Comparison of ENCODE assay signal across 23 cellular contexts in the genomic region with DNA sequence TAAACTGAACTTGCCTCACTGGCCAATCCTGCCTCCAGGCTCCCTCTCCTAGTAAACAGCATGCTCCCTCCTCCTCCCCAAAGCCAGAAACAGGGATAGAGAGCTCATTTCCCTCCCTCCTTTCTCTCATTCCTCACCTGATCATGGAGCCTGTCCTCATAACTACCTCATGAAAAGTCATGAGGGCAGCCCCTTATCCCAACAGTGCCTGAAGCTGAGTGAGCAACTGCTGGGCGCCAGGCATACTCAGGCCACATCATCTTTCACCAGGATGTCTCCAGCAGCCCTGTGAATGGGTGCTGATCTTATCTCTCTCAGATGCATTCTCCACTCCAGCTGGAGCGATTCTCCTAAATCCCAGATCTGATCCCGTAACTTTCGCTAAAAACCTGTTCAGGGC.
DNase-seq lines count a peak whose midpoint lies in the region; FAIRE-seq and TF ChIP-seq lines count a peak whose summit lies in the region.
"Had no signal": no experiment of that assay in that cellular context is flagged by ENCODE, and none has a peak within 500 bp of the region (broad histone marks: within the 10 kb centered on the region; RNA-seq: fewer than 3 reads in every experiment).

No MANE protein-coding gene starts in this region.

- H3K36me3 Mint-ChIP-seq in nephron (ENCODE audit: low read depth), result peaks cover 9% of the 10 kb centered on the region
- no peaks in the 10 kb centered on the region for H3K36me3 Mint-ChIP-seq in Caco-2 (ENCODE audit: insufficient read depth, unreplicated experiment)

- H3K27ac ChIP-seq in endothelial cell of umbilical vein (ENCODE audit: insufficient read depth, low read depth, low read length), result peak overlapping the region; percentile 93
- H3K27ac ChIP-seq: ascending aorta, esophagus muscularis mucosa, sigmoid colon had no signal

- no peak overlapping the region for H2AFZ ChIP-seq in endothelial cell of umbilical vein (ENCODE audit: low read depth, low read length)

- H3K27me3 ChIP-seq in endothelial cell of umbilical vein (ENCODE audit: control insufficient read depth in 2 of 2, insufficient read depth in 2 of 2, low read length in 2 of 2) (no peaks in the 10 kb centered on the region), Caco-2 (replicated peaks; ENCODE audit: control insufficient read depth, insufficient read depth, low read length) (no peaks in the 10 kb centered on the region; the same call in 1 of the 2 replicates)
- H3K27me3 ChIP-seq: ascending aorta, esophagus muscularis mucosa had no signal

- POLR2A ChIA-PET in endothelial cell of umbilical vein (lab: Charles Lee) (interaction anchor here (0.9 to 1.4 kb wide), 2 partner anchors 12 to 97 kb away, joined by 3 to 7 read pairs; no protein-coding TSS in a partner anchor), Caco-2 (lab: Charles Lee) (no interaction called here)

- no peak for TF ChIP-seq CTCF in endothelial cell of umbilical vein (IDR thresholded peaks at IDR 0.05; ENCODE audit: extremely low read depth in 1 of 2, insufficient read depth in 1 of 2, low read depth in 1 of 2, low read length in 2 of 2)
- no peak for TF ChIP-seq CTCF in nephron (IDR thresholded peaks at IDR 0.05; ENCODE audit: unreplicated experiment in 3 of 3)
- TF ChIP-seq CTCF in Caco-2 (IDR thresholded peaks at IDR 0.05; ENCODE audit: insufficient read depth in 1 of 2, low read depth in 1 of 2, low read length in 1 of 2, severe bottlenecking in 1 of 2, unreplicated experiment in 1 of 2), result no peak

- BruUV-seq in endothelial cell of umbilical vein (replicated peaks; lab: Mats Ljungman, UMichigan), result TSS peak; percentile 3
- no TSS peak for BruUV-seq in Caco-2 (replicated peaks; lab: Mats Ljungman, UMichigan)

- peaks cover 14% of the 10 kb centered on the region for H3K27me3 Mint-ChIP-seq in nephron (ENCODE audit: low read depth)
- peaks cover 19% of the 10 kb centered on the region for H3K27me3 Mint-ChIP-seq in Caco-2 (ENCODE audit: insufficient read depth, unreplicated experiment)

- peak overlapping the region; percentile 49 for H3K4me2 ChIP-seq in endothelial cell of umbilical vein (ENCODE audit: insufficient read depth, low read length)

- H3K27ac Mint-ChIP-seq in nephron, result peak overlapping the region in 2 of 3 experiments; percentile 13 to 14
- H3K27ac Mint-ChIP-seq in Caco-2 (ENCODE audit: unreplicated experiment), result no peak overlapping the region
- H3K27ac Mint-ChIP-seq: CD4-positive, alpha-beta memory T cell; dendritic cell treated with granulocyte-macrophage colony-stimulating factor and Interleukin-4, amounts not matched to agents 40 ng/mL and 50 ng/mL, for 4 days; stimulated activated naive CD8-positive, alpha-beta T cell treated with anti-CD3 and anti-CD28 coated beads, Interleukin-15, Interleukin-2, amounts not matched to agents 100 ng/mL and 50 ng/mL, for 24 hours had no signal

- H3K4me3 Mint-ChIP-seq in nephron, result peak overlapping the region; percentile 54 to 88 (median 57)
- H3K4me3 Mint-ChIP-seq in Caco-2 (ENCODE audit: unreplicated experiment), result no peak overlapping the region
- H3K4me3 Mint-ChIP-seq: dendritic cell treated with granulocyte-macrophage colony-stimulating factor and Interleukin-4, amounts not matched to agents 40 ng/mL and 50 ng/mL, for 4 days; stimulated activated naive CD8-positive, alpha-beta T cell treated with anti-CD3 and anti-CD28 coated beads, Interleukin-15, Interleukin-2, amounts not matched to agents 100 ng/mL and 50 ng/mL, for 24 hours had no signal

- H3K9me3 ChIP-seq in endothelial cell of umbilical vein (replicated peaks; ENCODE audit: control insufficient read depth, insufficient read depth, low read length), result no peaks in the 10 kb centered on the region
- no peaks in the 10 kb centered on the region; the same call in 1 of the 2 replicates for H3K9me3 ChIP-seq in Caco-2
- H3K9me3 ChIP-seq: ascending aorta, esophagus muscularis mucosa, sigmoid colon had no signal

- FAIRE-seq in endothelial cell of umbilical vein (lab: Jason Lieb, UNC), result no peak
- FAIRE-seq: islet of Langerhans had no signal

- no peaks in the 10 kb centered on the region for H4K20me1 ChIP-seq in endothelial cell of umbilical vein (replicated peaks; ENCODE audit: control insufficient read depth, extremely low read depth, insufficient read depth, low read length)

- H3K9me3 Mint-ChIP-seq in nephron (no peaks in the 10 kb centered on the region), Caco-2 (ENCODE audit: unreplicated experiment) (no peaks in the 10 kb centered on the region)
- H3K9me3 Mint-ChIP-seq: dendritic cell treated with granulocyte-macrophage colony-stimulating factor and Interleukin-4, amounts not matched to agents 40 ng/mL and 50 ng/mL, for 4 days; stimulated activated naive CD8-positive, alpha-beta T cell treated with anti-CD3 and anti-CD28 coated beads, Interleukin-15, Interleukin-2, amounts not matched to agents 100 ng/mL and 50 ng/mL, for 24 hours had no signal

- dilution Hi-C loops in endothelial cell of umbilical vein (cut with MboI; ENCODE audit: extremely low pct_ligation_motif_present, low sequenced_read_pairs), result no loop called here

- H3K79me2 ChIP-seq in endothelial cell of umbilical vein (ENCODE audit: control insufficient read depth, insufficient read depth, low read length), result peaks cover 49% of the 10 kb centered on the region

- H3K36me3 ChIP-seq in endothelial cell of umbilical vein (ENCODE audit: control insufficient read depth in 2 of 2, extremely low read depth in 1 of 2, insufficient read depth in 2 of 2, low read length in 2 of 2) (no peaks in the 10 kb centered on the region), Caco-2 (ENCODE audit: control insufficient read depth, insufficient read depth, low read length) (no peaks in the 10 kb centered on the region)
- H3K36me3 ChIP-seq: ascending aorta, esophagus muscularis mucosa, sigmoid colon had no signal

- no peaks in the 10 kb centered on the region for H3K9me1 ChIP-seq in endothelial cell of umbilical vein (replicated peaks; ENCODE audit: control insufficient read depth, extremely low read depth, insufficient read depth, low read length)

- intact Hi-C loops in endothelial cell of umbilical vein (cut with micrococcal nuclease), result loop anchor here (1.0 to 5.0 kb wide), 4 partner anchors 30 to 138 kb away; no protein-coding TSS in a partner anchor
- intact Hi-C loops in Caco-2 (cut with micrococcal nuclease; ENCODE audit: unreplicated experiment), result no loop called here

- no peak overlapping the region for H3K4me3 ChIP-seq in endothelial cell of umbilical vein (replicated peaks in 1 of 3; ENCODE audit: insufficient read depth in 1 of 3, low read depth in 1 of 3, low read length in 3 of 3)
- H3K4me3 ChIP-seq in Caco-2 (ENCODE audit: low read depth, low read length), result no peak overlapping the region
- H3K4me3 ChIP-seq: ascending aorta, esophagus muscularis mucosa, sigmoid colon had no signal

- CTCF ChIA-PET in endothelial cell of umbilical vein (lab: Charles Lee) (interaction anchor here (0.8 to 3.0 kb wide), 11 partner anchors 9 to 200 kb away, joined by 3 to 12 read pairs (median 4); no protein-coding TSS in a partner anchor), Caco-2 (lab: Charles Lee) (no interaction called here)

- DNase-seq in EL, result peak; percentile 78
- peak; percentile 32 for DNase-seq in RKO (ENCODE audit: low spot score)
- peak; percentile 41 for DNase-seq in endothelial cell of umbilical vein (ENCODE audit: low read depth, low spot score)
- DNase-seq in activated CD4-positive, alpha-beta T cell treated with anti-CD3 and anti-CD28 coated beads for 4 hours, result no peak
- no peak for DNase-seq in Caco-2
- DNase-seq in DMS79 (lab: John Stamatoyannopoulos, UW), result no peak
- no peak for DNase-seq in pons (ENCODE audit: low spot score)
- DNase-seq: activated CD4-positive, alpha-beta T cell treated with anti-CD3 and anti-CD28 coated beads for 48 hours; activated CD8-positive, alpha-beta memory T cell treated with anti-CD3 and anti-CD28 coated beads, Interleukin-2, amount 50 U/mL, for 4 hours; CD4-positive, alpha-beta memory T cell; DND-41; head of caudate nucleus; midbrain; NCI-H1930; NCI-H524 treated with DMSO at 0.1 percent for 48 hours; nucleus accumbens; sigmoid colon had no signal

- H3K4me1 Mint-ChIP-seq in nephron (peaks cover 20% of the 10 kb centered on the region), Caco-2 (ENCODE audit: low read depth, unreplicated experiment) (no peaks in the 10 kb centered on the region)

- TF ChIP-seq POLR2A in endothelial cell of umbilical vein (IDR thresholded peaks at IDR 0.05; ENCODE audit: low read depth, low read length), result peak; percentile 7

- H3K4me1 ChIP-seq in endothelial cell of umbilical vein (ENCODE audit: control insufficient read depth, extremely low read depth, insufficient read depth, low read length) (peaks cover 40% of the 10 kb centered on the region), Caco-2 (no peaks in the 10 kb centered on the region)
- H3K4me1 ChIP-seq: ascending aorta had no signal

- H3K9ac ChIP-seq in endothelial cell of umbilical vein (replicated peaks; ENCODE audit: extremely low read depth, insufficient read depth, low read length), result peak overlapping the region; percentile 57

TF ChIP-seq in endothelial cell of umbilical vein, 7 proteins besides CTCF, POLR2A, EP300 and RAD21:
- TF ChIP-seq FOS (IDR thresholded peaks at IDR 0.05; ENCODE audit: borderline replicate concordance, insufficient read depth, low read length), result no peak
- TF ChIP-seq, protein P1, sequence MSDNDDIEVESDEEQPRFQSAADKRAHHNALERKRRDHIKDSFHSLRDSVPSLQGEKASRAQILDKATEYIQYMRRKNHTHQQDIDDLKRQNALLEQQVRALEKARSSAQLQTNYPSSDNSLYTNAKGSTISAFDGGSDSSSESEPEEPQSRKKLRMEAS (IDR thresholded peaks at IDR 0.05; ENCODE audit: insufficient read depth, insufficient read length), result no peak
- TF ChIP-seq GATA2 (IDR thresholded peaks at IDR 0.05; ENCODE audit: insufficient read depth, insufficient read length, low read depth, low read length), result peak; percentile 68

Comparison
In these comparisons a context has a peak if more than half of its experiments do, and no peak if none do; other contexts are left out.
1. DNase-seq: peak in EL (single experiment), RKO (single experiment) and endothelial cell of umbilical vein (single experiment); none in activated CD4-positive, alpha-beta T cell treated with anti-CD3 and anti-CD28 coated beads for 4 hours (0 of 2), Caco-2 (0 of 2), DMS79 (single experiment) and pons (single experiment).